Comparison of ENCODE assay signal across 8 cellular contexts in the genomic region with DNA sequence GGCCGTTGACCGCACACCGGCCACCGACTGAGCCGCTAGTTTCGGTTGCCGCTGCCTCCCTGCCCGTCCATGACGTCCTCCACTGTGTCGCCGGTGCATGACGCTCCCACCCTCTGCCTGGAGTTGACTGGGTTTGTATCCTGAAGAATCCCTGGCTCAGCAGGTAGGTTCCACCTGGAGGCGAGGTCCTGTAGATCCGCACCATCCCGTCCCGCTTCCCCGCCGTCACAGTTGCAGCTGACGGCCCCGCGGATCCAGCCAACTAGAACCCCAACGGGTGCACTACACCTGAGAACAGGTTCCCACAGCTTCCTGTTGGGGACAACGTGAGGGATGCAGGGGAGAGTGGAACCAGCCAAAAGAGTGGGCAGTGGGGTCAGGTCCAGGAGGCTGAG. TPM values are rescaled to one million over a fixed set of nuclear protein-coding genes. Genes with fewer than 3 reads are reported as not detected.
DNase-seq lines count a peak whose midpoint lies in the region; ATAC-seq and TF ChIP-seq lines count a peak whose summit lies in the region.

No MANE protein-coding gene starts in this region.

- no peaks in the 10 kb centered on the region for H3K27me3 ChIP-seq in mucosa of rectum (ENCODE audit: control insufficient read depth in 2 of 2, insufficient read depth in 2 of 2, low read length in 2 of 2)

- H3K36me3 ChIP-seq in KOPT-K1 (ENCODE audit: insufficient read depth, low read length) (peaks cover 73% of the 10 kb centered on the region), mucosa of rectum (ENCODE audit: control insufficient read depth in 2 of 2, insufficient read depth in 2 of 2, low read length in 2 of 2) (peaks cover 7 to 19% of the 10 kb centered on the region in 2 donors)

- CTCF ChIA-PET in activated naive CD4-positive, alpha-beta T cell treated with anti-CD3 and anti-CD28 coated beads for 36 hours (lab: Charles Lee), result interaction anchor here (1.3 to 7.3 kb wide), 3 partner anchors 8 to 18 kb away, joined by 3 to 77 read pairs (median 6); a partner anchor contains a TSS

- H3K4me1 ChIP-seq in mucosa of rectum (ENCODE audit: control insufficient read depth in 2 of 2, insufficient read depth in 2 of 2, low read length in 2 of 2), result peaks cover 23 to 31% of the 10 kb centered on the region in 2 donors

- TF ChIP-seq CTCF in omental fat pad (IDR thresholded peaks at IDR 0.05), result no peak

- H3K4me3 Mint-ChIP-seq in activated naive CD4-positive, alpha-beta T cell treated with anti-CD3 and anti-CD28 coated beads for 36 hours, result peak overlapping the region; percentile 98

- H3K9me3 ChIP-seq in KOPT-K1 (ENCODE audit: insufficient read depth, low read length, poor library complexity, severe bottlenecking), result no peaks in the 10 kb centered on the region
- no peaks in the 10 kb centered on the region for H3K9me3 ChIP-seq in mucosa of rectum (ENCODE audit: control insufficient read depth in 2 of 2, low read length in 2 of 2)

- peaks cover 57% of the 10 kb centered on the region for H3K36me3 Mint-ChIP-seq in activated naive CD4-positive, alpha-beta T cell treated with anti-CD3 and anti-CD28 coated beads for 36 hours (ENCODE audit: low read depth)

- intact Hi-C loops in activated naive CD4-positive, alpha-beta T cell treated with anti-CD3 and anti-CD28 coated beads for 36 hours (cut with micrococcal nuclease), result loop anchor here (2.0 to 5.0 kb wide), 7 partner anchors 14 to 550 kb away; a partner anchor contains a TSS

- H3K27ac ChIP-seq in KOPT-K1 (ENCODE audit: low read depth, low read length, poor library complexity, severe bottlenecking) (peak overlapping the region; percentile 100), caudate nucleus (ENCODE audit: low read depth, low read length) (peak overlapping the region; percentile 98), mucosa of rectum (ENCODE audit: low read depth in 2 of 2, low read length in 2 of 2) (peak overlapping the region; percentile 98 to 99)

- peak overlapping the region; percentile 90 to 92 for H3K9ac ChIP-seq in mucosa of rectum (ENCODE audit: low read depth in 1 of 2, low read length in 2 of 2)

- H3K27me3 Mint-ChIP-seq in activated naive CD4-positive, alpha-beta T cell treated with anti-CD3 and anti-CD28 coated beads for 36 hours (ENCODE audit: low read depth), result no peaks in the 10 kb centered on the region

- H3K4me3 ChIP-seq in mucosa of rectum (ENCODE audit: low read length in 2 of 2), result peak overlapping the region; percentile 67 to 96

- ATAC-seq in omental fat pad (ENCODE audit: low FRiP score) (no peak), HG03095 (IDR thresholded peaks at IDR 0.05; ENCODE audit: unreplicated experiment) (no peak), GM21526 (IDR thresholded peaks at IDR 0.05; ENCODE audit: low FRiP score, unreplicated experiment) (no peak)

- H3K4me1 Mint-ChIP-seq in activated naive CD4-positive, alpha-beta T cell treated with anti-CD3 and anti-CD28 coated beads for 36 hours (ENCODE audit: low read depth), result peaks cover 66% of the 10 kb centered on the region

- H3K9me3 Mint-ChIP-seq in activated naive CD4-positive, alpha-beta T cell treated with anti-CD3 and anti-CD28 coated beads for 36 hours, result no peaks in the 10 kb centered on the region

- no peak for DNase-seq in activated naive CD4-positive, alpha-beta T cell treated with anti-CD3 and anti-CD28 coated beads for 36 hours
- DNase-seq in activated naive CD4-positive, alpha-beta T cell treated with Interleukin-2 at 50 U/mL for 16 hours, result no peak
- DNase-seq in caudate nucleus (lab: John Stamatoyannopoulos, UW) (no peak), omental fat pad (ENCODE audit: low spot score) (no peak)

- peak overlapping the region; percentile 94 for H3K27ac Mint-ChIP-seq in activated naive CD4-positive, alpha-beta T cell treated with anti-CD3 and anti-CD28 coated beads for 36 hours

RNA-seq across cellular contexts. Expression of a gene that starts 0.9 kb away (rescaled TPM):
- 10 to 100 TPM; 75.4 to 77.1 TPM for total RNA-seq in activated naive CD4-positive, alpha-beta T cell treated with anti-CD3 and anti-CD28 coated beads for 36 hours
- total RNA-seq in omental fat pad, result 10 to 100 TPM; 33.3 to 58.4 (median 40.3) TPM

RNA-seq across cellular contexts. Expression of a gene that starts 8.1 kb away (rescaled TPM):
- 10 to 100 TPM; 19.0 to 19.8 TPM for total RNA-seq in activated naive CD4-positive, alpha-beta T cell treated with anti-CD3 and anti-CD28 coated beads for 36 hours
- total RNA-seq in omental fat pad, result 10 to 100 TPM; 31.9 to 59.0 (median 43.5) TPM

RNA-seq across cellular contexts. Expression of a gene that starts 8.3 kb away (rescaled TPM):
- total RNA-seq in activated naive CD4-positive, alpha-beta T cell treated with anti-CD3 and anti-CD28 coated beads for 36 hours, result 100 to 1,000 TPM; 246 to 264 TPM
- 10 to 100 TPM in 2 of 4 donors, 1 to 10 TPM in 2; 6.0 to 25.7 (median 10.0) TPM for total RNA-seq in omental fat pad

RNA-seq across cellular contexts. Expression of a gene that starts 28.9 kb away (rescaled TPM):
- total RNA-seq in activated naive CD4-positive, alpha-beta T cell treated with anti-CD3 and anti-CD28 coated beads for 36 hours, result 1 to 10 TPM; 2.6 to 3.0 TPM
- 10 to 100 TPM in 1 of 4 donors, 1 to 10 TPM in 3; 2.0 to 10.9 (median 5.6) TPM for total RNA-seq in omental fat pad

Comparison
In these comparisons a context has a peak if more than half of its experiments do, and no peak if none do; other contexts are left out.
1. RNA of a gene that starts 8.3 kb away (total RNA-seq): 246 to 264 TPM in activated naive CD4-positive, alpha-beta T cell treated with anti-CD3 and anti-CD28 coated beads for 36 hours; 6.0 to 25.7 TPM in omental fat pad; every median in the first group is over 4 times any median in the second.
2. Peak in every context shown above with its lines, with median percentiles within 50 percentile points of each other: H3K27ac ChIP-seq.